ENCODE assay signal across 25 cellular contexts in the genomic region with DNA sequence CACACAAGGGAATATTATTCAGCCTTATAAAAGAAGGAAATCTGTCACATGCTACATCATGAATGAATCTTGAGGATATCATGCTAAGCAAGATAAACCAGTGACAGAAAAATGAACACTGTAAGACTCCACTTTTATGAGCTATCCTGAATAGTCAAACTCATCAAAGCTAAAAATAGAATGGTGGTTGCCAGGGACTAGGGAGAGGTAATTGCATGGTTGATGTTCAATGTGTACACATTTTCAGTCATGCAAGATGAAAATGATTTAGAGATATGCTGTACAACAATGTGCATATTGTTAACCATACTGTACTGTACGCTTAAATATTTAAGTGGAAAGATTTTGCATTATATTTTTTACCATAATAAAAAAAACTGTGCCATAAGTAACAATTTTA.
"Had no signal": no experiment of that assay in that cellular context is flagged by ENCODE, and none has a peak within 500 bp of the region (broad histone marks: within the 10 kb centered on the region; RNA-seq: fewer than 3 reads in every experiment).

No MANE protein-coding gene starts in this region.

- H3K36me3 ChIP-seq: brain microvascular endothelial cell had no signal

- ATAC-seq: activated CD8-positive, alpha-beta T cell treated with anti-CD3 and anti-CD28 coated beads for 36 hours; activated T-cell treated with anti-CD3 and anti-CD28 coated beads, Interleukin-2, amount 50 U/mL, for 4 hours; activated T-helper 17 cell treated with anti-CD3 and anti-CD28 coated beads, Interleukin-2, amount 50 U/mL, for 72 hours; esophagus mucosa; WTC11 had no signal

- H3K27me3 ChIP-seq: brain microvascular endothelial cell had no signal

- H3K27ac ChIP-seq: brain microvascular endothelial cell, coronary artery, dorsolateral prefrontal cortex, VCaP had no signal

- DNase-seq: activated CD4-positive, alpha-beta T cell treated with anti-CD3 and anti-CD28 coated beads for 1 hour; activated CD4-positive, alpha-beta T cell treated with anti-CD3 and anti-CD28 coated beads for 48 hours; activated CD4-positive, alpha-beta T cell treated with anti-CD3 and anti-CD28 coated beads, Interleukin-2, amount 50 U/mL, for 1 hour; activated CD4-positive, alpha-beta T cell treated with anti-CD3 and anti-CD28 coated beads, Interleukin-2, amount 50 U/mL, for 48 hours; activated CD8-positive, alpha-beta memory T cell treated with anti-CD3 and anti-CD28 coated beads for 24 hours; activated CD8-positive, alpha-beta T cell treated with anti-CD3 and anti-CD28 coated beads for 36 hours; activated effector memory CD4-positive, alpha-beta T cell treated with Interleukin-2 at 50 U/mL for 16 hours; activated gamma-delta T cell treated with Interleukin-2 at 50 U/mL for 16 hours; activated naive CD4-positive, alpha-beta T cell treated with anti-CD3 and anti-CD28 coated beads, Interleukin-2, amount 50 U/mL, for 16 hours; activated naive CD4-positive, alpha-beta T cell treated with Interleukin-2 at 50 U/mL for 16 hours; activated T-cell treated with anti-CD3 and anti-CD28 coated beads, Interleukin-2, amount 50 U/mL, for 4 hours; amniotic stem cell; anterior cingulate cortex; brain microvascular endothelial cell; dorsolateral prefrontal cortex; effector memory CD4-positive, alpha-beta T cell; endodermal cell; foreskin fibroblast; head of caudate nucleus; hippocampal formation had no signal

- H3K4me3 ChIP-seq: coronary artery, dorsolateral prefrontal cortex had no signal
